Comparison of ENCODE assay signal across 14 cellular contexts in genomic region chr15:29039466-29040366, GRCh38.
DNase-seq lines count a peak whose midpoint lies in the region; ATAC-seq lines count a peak whose summit lies in the region.
"Had no signal": no experiment of that assay in that cellular context is flagged by ENCODE, and none has a peak within 500 bp of the region (broad histone marks: within the 10 kb centered on the region; RNA-seq: fewer than 3 reads in every experiment).

No MANE protein-coding gene starts in this region.

- no peaks in the 10 kb centered on the region for H3K9me3 Mint-ChIP-seq in activated T-helper 17 cell treated with anti-CD3 and anti-CD28 coated beads, Interleukin-2, amount 50 U/mL, for 72 hours

- H3K27me3 Mint-ChIP-seq in activated T-helper 17 cell treated with anti-CD3 and anti-CD28 coated beads, Interleukin-2, amount 50 U/mL, for 72 hours: no peaks in the 10 kb centered on the region

- peaks cover 16% of the 10 kb centered on the region for H3K4me1 Mint-ChIP-seq in activated T-helper 17 cell treated with anti-CD3 and anti-CD28 coated beads, Interleukin-2, amount 50 U/mL, for 72 hours

- H3K4me1 ChIP-seq in iPS-20b (ENCODE audit: insufficient read depth, low read length): peaks cover 20% of the 10 kb centered on the region; the same call in 1 of the 2 replicates

- H3K36me3 ChIP-seq in iPS-20b (ENCODE audit: insufficient read depth, low read depth, low read length): no peaks in the 10 kb centered on the region
- H3K36me3 ChIP-seq: brain microvascular endothelial cell had no signal

- H3K27ac ChIP-seq in iPS-20b (ENCODE audit: low read length) (peak overlapping the region; percentile 3), substantia nigra (ENCODE audit: low read depth, low read length, poor library complexity, severe bottlenecking) (peak overlapping the region; percentile 62)
- H3K27ac ChIP-seq: brain microvascular endothelial cell had no signal

- H3K27ac Mint-ChIP-seq in activated T-helper 17 cell treated with anti-CD3 and anti-CD28 coated beads, Interleukin-2, amount 50 U/mL, for 72 hours: peak overlapping the region; percentile 82

- peak overlapping the region; percentile 5; the same call in 1 of the 2 replicates for H3K9ac ChIP-seq in iPS-20b (ENCODE audit: low read depth, low read length)
- H3K9ac ChIP-seq: SK-N-SH had no signal

- no peaks in the 10 kb centered on the region for H3K36me3 Mint-ChIP-seq in activated T-helper 17 cell treated with anti-CD3 and anti-CD28 coated beads, Interleukin-2, amount 50 U/mL, for 72 hours (ENCODE audit: low read depth)

- H3K4me3 Mint-ChIP-seq in activated T-helper 17 cell treated with anti-CD3 and anti-CD28 coated beads, Interleukin-2, amount 50 U/mL, for 72 hours: peak overlapping the region; percentile 69

- DNase-seq in stimulated activated CD4-positive, alpha-beta T cell treated with anti-CD3 and anti-CD28 coated beads, Interleukin-15, amount 100 ng/mL, for 24 hours: peak; percentile 34
- DNase-seq in stimulated activated CD4-positive, alpha-beta T cell treated with anti-CD3 and anti-CD28 coated beads, Interleukin-2, amount 100 ng/mL, for 24 hours: no peak
- DNase-seq in substantia nigra (lab: John Stamatoyannopoulos, UW): no peak
- no peak for DNase-seq in NCI-H1105 (lab: John Stamatoyannopoulos, UW)
- DNase-seq in NCI-H1930 (lab: John Stamatoyannopoulos, UW): no peak
- DNase-seq in SIG-M5 treated with dmso at 0.1 percent for 504 hours (lab: John Stamatoyannopoulos, UW; ENCODE audit: unreplicated experiment): no peak
- DNase-seq: effector CD4-positive, alpha-beta T cell; NCI-H1417 treated with DMSO at 0.1 percent for 48 hours; NCI-H510A; PC-3; SK-N-SH had no signal

- H3K27me3 ChIP-seq in iPS-20b (ENCODE audit: insufficient read depth, low read length): no peaks in the 10 kb centered on the region
- H3K27me3 ChIP-seq: brain microvascular endothelial cell had no signal

- no peak overlapping the region for H3K4me3 ChIP-seq in iPS-20b (ENCODE audit: low read length)

- peak; percentile 90 for ATAC-seq in activated T-helper 17 cell treated with anti-CD3 and anti-CD28 coated beads, Interleukin-2, amount 50 U/mL, for 72 hours (replicated peaks)
- ATAC-seq: PC-3 had no signal

- H3K9me3 ChIP-seq in iPS-20b (ENCODE audit: insufficient read depth, low read depth, low read length): no peaks in the 10 kb centered on the region
- H3K9me3 ChIP-seq: SK-N-SH had no signal
